1 cellular context compared by ENCODE assay signal in the genomic region with DNA sequence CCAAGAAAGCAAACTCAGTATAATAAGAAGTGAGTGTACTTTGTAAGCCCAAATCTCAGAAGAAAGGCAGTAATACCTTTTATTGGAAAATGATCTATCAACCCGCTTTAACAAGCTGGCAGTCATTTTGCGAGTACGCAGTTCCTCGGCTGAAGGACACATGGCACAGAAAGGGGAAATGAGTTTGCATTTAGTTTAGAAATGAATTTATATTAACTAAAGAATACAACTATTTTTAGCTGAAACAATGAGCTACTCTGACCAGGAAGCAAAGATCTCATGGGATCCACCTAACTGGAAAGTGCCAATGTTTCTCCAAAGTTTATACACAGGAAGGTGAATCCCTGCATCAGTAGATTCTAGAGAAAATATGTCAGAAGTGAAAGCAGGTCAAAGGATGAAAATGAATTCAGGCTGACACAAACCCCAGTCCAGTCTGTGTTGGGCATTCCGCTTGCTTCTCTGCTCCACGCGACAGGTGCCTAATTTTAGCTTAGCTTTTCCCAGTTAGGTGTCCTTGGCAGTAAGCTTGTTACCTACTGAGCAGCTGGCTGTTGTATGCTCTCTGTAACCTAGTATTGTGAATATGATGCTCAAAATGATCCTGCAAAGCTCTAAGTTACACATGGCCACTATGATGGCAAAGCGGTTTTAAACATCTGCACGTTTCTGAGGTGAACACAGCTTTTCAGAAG.
TF ChIP-seq lines count a peak whose summit lies in the region.

No MANE protein-coding gene starts in this region.

TF ChIP-seq in HEK293, 187 proteins besides CTCF, POLR2A, EP300 and RAD21 (continued from another document):
- TF ChIP-seq, protein P1, sequence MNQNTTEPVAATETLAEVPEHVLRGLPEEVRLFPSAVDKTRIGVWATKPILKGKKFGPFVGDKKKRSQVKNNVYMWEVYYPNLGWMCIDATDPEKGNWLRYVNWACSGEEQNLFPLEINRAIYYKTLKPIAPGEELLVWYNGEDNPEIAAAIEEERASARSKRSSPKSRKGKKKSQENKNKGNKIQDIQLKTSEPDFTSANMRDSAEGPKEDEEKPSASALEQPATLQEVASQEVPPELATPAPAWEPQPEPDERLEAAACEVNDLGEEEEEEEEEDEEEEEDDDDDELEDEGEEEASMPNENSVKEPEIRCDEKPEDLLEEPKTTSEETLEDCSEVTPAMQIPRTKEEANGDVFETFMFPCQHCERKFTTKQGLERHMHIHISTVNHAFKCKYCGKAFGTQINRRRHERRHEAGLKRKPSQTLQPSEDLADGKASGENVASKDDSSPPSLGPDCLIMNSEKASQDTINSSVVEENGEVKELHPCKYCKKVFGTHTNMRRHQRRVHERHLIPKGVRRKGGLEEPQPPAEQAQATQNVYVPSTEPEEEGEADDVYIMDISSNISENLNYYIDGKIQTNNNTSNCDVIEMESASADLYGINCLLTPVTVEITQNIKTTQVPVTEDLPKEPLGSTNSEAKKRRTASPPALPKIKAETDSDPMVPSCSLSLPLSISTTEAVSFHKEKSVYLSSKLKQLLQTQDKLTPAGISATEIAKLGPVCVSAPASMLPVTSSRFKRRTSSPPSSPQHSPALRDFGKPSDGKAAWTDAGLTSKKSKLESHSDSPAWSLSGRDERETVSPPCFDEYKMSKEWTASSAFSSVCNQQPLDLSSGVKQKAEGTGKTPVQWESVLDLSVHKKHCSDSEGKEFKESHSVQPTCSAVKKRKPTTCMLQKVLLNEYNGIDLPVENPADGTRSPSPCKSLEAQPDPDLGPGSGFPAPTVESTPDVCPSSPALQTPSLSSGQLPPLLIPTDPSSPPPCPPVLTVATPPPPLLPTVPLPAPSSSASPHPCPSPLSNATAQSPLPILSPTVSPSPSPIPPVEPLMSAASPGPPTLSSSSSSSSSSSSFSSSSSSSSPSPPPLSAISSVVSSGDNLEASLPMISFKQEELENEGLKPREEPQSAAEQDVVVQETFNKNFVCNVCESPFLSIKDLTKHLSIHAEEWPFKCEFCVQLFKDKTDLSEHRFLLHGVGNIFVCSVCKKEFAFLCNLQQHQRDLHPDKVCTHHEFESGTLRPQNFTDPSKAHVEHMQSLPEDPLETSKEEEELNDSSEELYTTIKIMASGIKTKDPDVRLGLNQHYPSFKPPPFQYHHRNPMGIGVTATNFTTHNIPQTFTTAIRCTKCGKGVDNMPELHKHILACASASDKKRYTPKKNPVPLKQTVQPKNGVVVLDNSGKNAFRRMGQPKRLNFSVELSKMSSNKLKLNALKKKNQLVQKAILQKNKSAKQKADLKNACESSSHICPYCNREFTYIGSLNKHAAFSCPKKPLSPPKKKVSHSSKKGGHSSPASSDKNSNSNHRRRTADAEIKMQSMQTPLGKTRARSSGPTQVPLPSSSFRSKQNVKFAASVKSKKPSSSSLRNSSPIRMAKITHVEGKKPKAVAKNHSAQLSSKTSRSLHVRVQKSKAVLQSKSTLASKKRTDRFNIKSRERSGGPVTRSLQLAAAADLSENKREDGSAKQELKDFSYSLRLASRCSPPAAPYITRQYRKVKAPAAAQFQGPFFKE (tag by site-specific recombination; IDR thresholded peaks at IDR 0.05; ENCODE audit: borderline replicate concordance) = no peak
- TF ChIP-seq SCRT2 (tag by site-specific recombination; IDR thresholded peaks at IDR 0.05) (peak; percentile 65), ZNF114 (tag by site-specific recombination; IDR thresholded peaks at IDR 0.05) (no peak)
TF ChIP-seq in HEK293: peak in this region for 2.
